10 cellular contexts compared by ENCODE assay signal in the genomic region with DNA sequence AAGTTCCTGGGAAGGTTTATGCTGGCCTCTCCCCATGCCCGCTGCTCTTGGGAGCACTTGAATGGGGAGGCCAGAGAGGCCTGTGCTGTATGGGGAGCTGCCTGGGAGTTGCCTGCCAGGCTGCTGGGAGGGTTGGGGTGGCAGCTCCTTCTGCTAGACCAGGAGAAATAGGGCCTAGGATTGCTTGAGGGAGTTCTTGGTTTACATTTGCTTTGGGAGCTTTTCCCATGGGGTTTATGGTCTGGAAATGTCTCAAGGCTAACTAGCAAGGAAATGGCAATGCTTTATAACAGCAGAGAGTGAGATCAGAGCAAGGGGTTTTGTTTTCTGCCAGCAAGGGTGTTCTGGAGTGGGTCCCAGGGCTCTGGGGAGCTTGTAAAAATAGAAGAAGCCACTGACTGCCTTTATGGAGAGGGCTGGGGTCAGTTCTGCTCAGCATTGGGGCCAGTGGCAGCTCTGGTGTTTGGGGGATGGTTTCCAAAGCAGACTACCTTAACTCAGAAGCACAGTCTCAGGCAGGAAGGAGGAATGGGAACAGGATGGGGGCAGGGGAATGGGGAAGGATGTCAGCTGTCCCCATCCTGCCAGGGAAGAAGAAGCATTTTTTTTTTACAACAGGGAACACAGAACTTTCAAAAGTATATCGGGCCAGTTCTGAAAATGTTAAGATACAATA. TPM values are rescaled to one million over a fixed set of nuclear protein-coding genes. Genes with fewer than 3 reads are reported as not detected.
DNase-seq lines count a peak whose midpoint lies in the region; ATAC-seq, FAIRE-seq and TF ChIP-seq lines count a peak whose summit lies in the region.
"Had no signal": no experiment of that assay in that cellular context is flagged by ENCODE, and none has a peak within 500 bp of the region (broad histone marks: within the 10 kb centered on the region; RNA-seq: fewer than 3 reads in every experiment).

No MANE protein-coding gene starts in this region.

- intact Hi-C loops in stomach (cut with DNase I; ENCODE audit: low total_unique reads), result no loop called here

- H3K4me1 ChIP-seq in lung (ENCODE audit: control insufficient read depth in 2 of 2, insufficient read depth in 2 of 2, low read length in 2 of 2), result peaks cover 6 to 28% of the 10 kb centered on the region in 2 donors
- peaks cover 42 to 100% (median 68%) of the 10 kb centered on the region in 4 donors for H3K4me1 ChIP-seq in stomach

- DNase-seq in KBM-7, result peak; percentile 50
- peak; percentile 31 for DNase-seq in choroid plexus epithelial cell (ENCODE audit: low read depth)
- DNase-seq in lung (ENCODE audit: low spot score), result no peak
- no peak for DNase-seq in stomach
- DNase-seq in NCI-H1105 (lab: John Stamatoyannopoulos, UW), result no peak
- DNase-seq in H54 (ENCODE audit: insufficient read length, low spot score), result no peak
- DNase-seq in stimulated activated CD4-positive, alpha-beta T cell treated with anti-CD3 and anti-CD28 coated beads, Interleukin-2, amount 100 ng/mL, for 48 hours, result no peak
- DNase-seq: RPMI8226 had no signal

- FAIRE-seq in H54 (lab: Jason Lieb, UNC), result no peak
- FAIRE-seq: K562 had no signal

- in situ Hi-C loops in KBM-7 (cut with MboI; ENCODE audit: low pct_unique_long_range_greater_than_20kb, low sequenced_read_pairs), result no loop called here

- H3K9me3 ChIP-seq in lung (ENCODE audit: control insufficient read depth in 2 of 2, insufficient read depth in 1 of 2, low read length in 1 of 2) (no peaks in the 10 kb centered on the region), stomach (no peaks in the 10 kb centered on the region)

- ATAC-seq in lung (ENCODE audit: insufficient read depth, low FRiP score), result no peak
- ATAC-seq in HG03565 (IDR thresholded peaks at IDR 0.05; ENCODE audit: unreplicated experiment), result no peak
- ATAC-seq: K562 had no signal

- H3K27me3 ChIP-seq in lung (ENCODE audit: control insufficient read depth, insufficient read depth) (no peaks in the 10 kb centered on the region), stomach (no peaks in the 10 kb centered on the region)

- H3K36me3 ChIP-seq in lung (ENCODE audit: control insufficient read depth in 2 of 2, insufficient read depth in 2 of 2, low read length in 2 of 2) (peaks cover 0 to 2% of the 10 kb centered on the region in 2 donors), stomach (peaks cover 0 to 13% (median 6%) of the 10 kb centered on the region in 4 donors)

- H3K4me3 ChIP-seq in choroid plexus epithelial cell (ENCODE audit: low read depth, low read length) (no peak overlapping the region), lung (no peak overlapping the region), stomach (no peak overlapping the region)
- H3K4me3 ChIP-seq: K562 had no signal

- TF ChIP-seq CTCF in choroid plexus epithelial cell (conservative IDR thresholded peaks at IDR 0.05; ENCODE audit: low read depth, low read length) (no peak), lung (IDR thresholded peaks at IDR 0.05; ENCODE audit: control extremely low read depth, extremely low read depth) (no peak), stomach (IDR thresholded peaks at IDR 0.05) (no peak)

- no peak for TF ChIP-seq POLR2A in stomach (IDR thresholded peaks at IDR 0.05)
- TF ChIP-seq POLR2A in H54 (IDR thresholded peaks at IDR 0.05; ENCODE audit: low read depth, low read length), result no peak

- peak overlapping the region; percentile 72 to 88 for H3K27ac ChIP-seq in lung (ENCODE audit: low read depth in 1 of 2, low read length in 1 of 2)
- peak overlapping the region; percentile 65 to 84 (median 78) for H3K27ac ChIP-seq in stomach

- WGBS in lung, 2 donors, result 36 to 38% methylated on average over 2 of the region's 2 CpGs
- 41 to 72% (median 60%) methylated on average over 2 of the region's 2 CpGs for WGBS in stomach, 5 donors

- TF ChIP-seq EP300 in stomach (IDR thresholded peaks at IDR 0.05), result no peak

RNA-seq across cellular contexts. Expression of a gene that starts 28.6 kb away (rescaled TPM):
- total RNA-seq in lung (10 to 100 TPM; 44.3 to 63.0 TPM), stomach (100 to 1,000 TPM in 1 of 5 donors, 10 to 100 TPM in 4; 23.5 to 153 (median 97.4) TPM)
- polyA plus RNA-seq in lung (10 to 100 TPM; 47.0 to 68.4 TPM), stomach (10 to 100 TPM; 35.4 to 67.8 (median 55.8) TPM)

Comparison
In these comparisons a context has a peak if more than half of its experiments do, and no peak if none do; other contexts are left out.
1. DNase-seq: peak in KBM-7 (single experiment) and choroid plexus epithelial cell (single experiment); none in lung (single experiment), stomach (single experiment), NCI-H1105 (single experiment), H54 (single experiment) and stimulated activated CD4-positive, alpha-beta T cell treated with anti-CD3 and anti-CD28 coated beads, Interleukin-2, amount 100 ng/mL, for 48 hours (0 of 2).